Comparison of ENCODE assay signal across 8 cellular contexts in the genomic region with DNA sequence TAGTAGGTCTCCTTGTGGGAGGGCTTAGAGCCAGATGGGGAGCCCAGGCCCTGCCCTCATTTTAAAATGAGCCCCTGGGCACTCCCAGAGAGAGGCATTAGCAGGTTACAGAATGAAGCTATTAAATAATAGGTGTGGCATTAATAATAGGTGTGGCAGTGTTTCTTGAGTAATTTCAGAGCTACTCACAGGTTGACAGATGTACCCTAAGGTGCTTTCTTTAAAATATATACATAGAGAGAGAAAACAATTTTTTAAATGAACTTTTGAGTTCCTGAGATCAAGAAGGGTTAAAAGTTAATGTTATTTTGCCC. TPM values are rescaled to one million over a fixed set of nuclear protein-coding genes. Genes with fewer than 3 reads are reported as not detected.
DNase-seq lines count a peak whose midpoint lies in the region; ATAC-seq and TF ChIP-seq lines count a peak whose summit lies in the region.

No MANE protein-coding gene starts in this region.

- peaks cover 7% of the 10 kb centered on the region for H3K79me2 ChIP-seq in mammary epithelial cell (ENCODE audit: insufficient read depth, low read length)

- peak overlapping the region in 7 of 8 donors; percentile 90 to 99 (median 95) for H3K4me3 Mint-ChIP-seq in naive B cell

- ATAC-seq in HG02588 (IDR thresholded peaks at IDR 0.05; ENCODE audit: unreplicated experiment) (peak; percentile 33), naive B cell (ENCODE audit: low read depth in 2 of 2) (peak; percentile 12 to 22)

- peak overlapping the region; percentile 91 for H2AFZ ChIP-seq in mammary epithelial cell (ENCODE audit: low read depth, low read length)

- DNase-seq in BJ (ENCODE audit: low read depth): no peak
- no peak for DNase-seq in mammary epithelial cell
- DNase-seq in naive B cell: no peak
- DNase-seq in C1 segment of cervical spinal cord (lab: John Stamatoyannopoulos, UW): no peak
- no peak for DNase-seq in LoVo (ENCODE audit: low spot score)
- DNase-seq in UCSD-AML1 (lab: John Stamatoyannopoulos, UW; ENCODE audit: unreplicated experiment): no peak
- no peak for DNase-seq in NCI-H2196 treated with DMSO at 0.1 percent for 48 hours (lab: John Stamatoyannopoulos, UW; ENCODE audit: unreplicated experiment)

- POLR2A ChIA-PET in BJ (lab: Charles Lee): interaction anchor here (0.6 kb wide), 1 partner anchor 21 kb away, joined by 3 read pairs; no protein-coding TSS in a partner anchor

- H3K4me3 ChIP-seq in BJ (ENCODE audit: low read depth, low read length): peak overlapping the region; percentile 63
- peak overlapping the region in 1 of 3 experiments; percentile 52 for H3K4me3 ChIP-seq in mammary epithelial cell (replicated peaks in 1 of 3; ENCODE audit: insufficient read depth in 1 of 3, low read depth in 2 of 3, low read length in 3 of 3)

- intact Hi-C loops in mammary epithelial cell (cut with micrococcal nuclease): loop anchor here (1.0 to 5.0 kb wide), 3 partner anchors 49 to 336 kb away; no protein-coding TSS in a partner anchor

- peaks cover 26% of the 10 kb centered on the region for H3K4me1 ChIP-seq in mammary epithelial cell (ENCODE audit: insufficient read depth, low read length)

- H3K36me3 ChIP-seq in BJ (ENCODE audit: control insufficient read depth, insufficient read depth, low read length): no peaks in the 10 kb centered on the region
- H3K36me3 ChIP-seq in mammary epithelial cell (ENCODE audit: insufficient read depth, low read length): no peaks in the 10 kb centered on the region

- no peaks in the 10 kb centered on the region for H4K20me1 ChIP-seq in mammary epithelial cell (ENCODE audit: insufficient read depth, low read length)

- no TSS peak for BruUV-seq in mammary epithelial cell (replicated peaks; lab: Mats Ljungman, UMichigan)

- CTCF ChIA-PET in BJ (lab: Yijun Ruan, JAX): interaction anchor here (0.5 to 3.5 kb wide), 12 partner anchors 8 to 410 kb away, joined by 3 to 24 read pairs (median 8); no protein-coding TSS in a partner anchor
- CTCF ChIA-PET in mammary epithelial cell (lab: Charles Lee; ENCODE audit: low non-redundant PET): interaction anchor here (0.7 kb wide), 1 partner anchor 82 kb away, joined by 3 read pairs; no protein-coding TSS in a partner anchor

- H3K9ac ChIP-seq in mammary epithelial cell (ENCODE audit: insufficient read depth, low read length): no peak overlapping the region

- no peaks in the 10 kb centered on the region for H3K9me3 ChIP-seq in mammary epithelial cell (replicated peaks; ENCODE audit: insufficient read depth, low read length)

- no peaks in the 10 kb centered on the region for H3K27me3 Mint-ChIP-seq in naive B cell

- no peaks in the 10 kb centered on the region; the same call in none of the 2 replicates for H3K27me3 ChIP-seq in BJ (ENCODE audit: control insufficient read depth, insufficient read depth, low read length)
- H3K27me3 ChIP-seq in mammary epithelial cell (ENCODE audit: insufficient read depth, low read length): no peaks in the 10 kb centered on the region

- TF ChIP-seq CTCF in BJ (IDR thresholded peaks at IDR 0.05; ENCODE audit: insufficient read depth, low read depth, low read length): no peak
- peak in 1 of 2 donors; percentile 5 for TF ChIP-seq CTCF in mammary epithelial cell (conservative IDR thresholded peaks at IDR 0.05 in 1 of 2, IDR thresholded peaks at IDR 0.05 in 1 of 2; ENCODE audit: extremely low read depth in 1 of 2, insufficient read depth in 1 of 2, low read depth in 1 of 2, low read length in 2 of 2)

- H3K4me1 Mint-ChIP-seq in naive B cell: peaks cover 15 to 26% (median 22%) of the 10 kb centered on the region in 3 donors

- dilution Hi-C loops in mammary epithelial cell (cut with HindIII; ENCODE audit: low sequenced_read_pairs): no loop called here

- H3K27ac Mint-ChIP-seq in naive B cell: peak overlapping the region in 5 of 6 donors; percentile 13 to 97 (median 86)

- no peaks in the 10 kb centered on the region for H3K36me3 Mint-ChIP-seq in naive B cell

- in situ Hi-C loops in mammary epithelial cell (cut with MboI; ENCODE audit: low sequenced_read_pairs in 2 of 2): no loop called here

- H3K27ac ChIP-seq in mammary epithelial cell (ENCODE audit: insufficient read depth, low read depth, low read length): no peak overlapping the region

- H3K9me3 Mint-ChIP-seq in naive B cell: no peaks in the 10 kb centered on the region

- peak overlapping the region; percentile 92 for H3K4me2 ChIP-seq in mammary epithelial cell (ENCODE audit: insufficient read depth, low read depth, low read length)

RNA-seq across cellular contexts. Expression of a gene that starts 1.2 kb away (rescaled TPM):
- polyA plus RNA-seq in BJ (2011; rRNA removed) (2.6 and 3.8 TPM in 2 replicates), mammary epithelial cell (2.2 TPM), naive B cell (ENCODE audit: low read depth in 6 of 6) (1 to 10 TPM in 3 of 6 donors, under 1 TPM in 3; 0.43 to 2.5 (median 0.93) TPM)
- polyA minus RNA-seq in BJ (2011; rRNA and poly(A)+ RNA removed): 2.5 and 2.7 TPM in 2 replicates
- total RNA-seq in mammary epithelial cell: 10 to 100 TPM in 1 of 2 donors, 1 to 10 TPM in 1; 4.5 to 10.0 TPM
- 5.6 TPM for polyA minus RNA-seq in mammary epithelial cell
